Comparison of ENCODE assay signal across 21 cellular contexts in the genomic region with DNA sequence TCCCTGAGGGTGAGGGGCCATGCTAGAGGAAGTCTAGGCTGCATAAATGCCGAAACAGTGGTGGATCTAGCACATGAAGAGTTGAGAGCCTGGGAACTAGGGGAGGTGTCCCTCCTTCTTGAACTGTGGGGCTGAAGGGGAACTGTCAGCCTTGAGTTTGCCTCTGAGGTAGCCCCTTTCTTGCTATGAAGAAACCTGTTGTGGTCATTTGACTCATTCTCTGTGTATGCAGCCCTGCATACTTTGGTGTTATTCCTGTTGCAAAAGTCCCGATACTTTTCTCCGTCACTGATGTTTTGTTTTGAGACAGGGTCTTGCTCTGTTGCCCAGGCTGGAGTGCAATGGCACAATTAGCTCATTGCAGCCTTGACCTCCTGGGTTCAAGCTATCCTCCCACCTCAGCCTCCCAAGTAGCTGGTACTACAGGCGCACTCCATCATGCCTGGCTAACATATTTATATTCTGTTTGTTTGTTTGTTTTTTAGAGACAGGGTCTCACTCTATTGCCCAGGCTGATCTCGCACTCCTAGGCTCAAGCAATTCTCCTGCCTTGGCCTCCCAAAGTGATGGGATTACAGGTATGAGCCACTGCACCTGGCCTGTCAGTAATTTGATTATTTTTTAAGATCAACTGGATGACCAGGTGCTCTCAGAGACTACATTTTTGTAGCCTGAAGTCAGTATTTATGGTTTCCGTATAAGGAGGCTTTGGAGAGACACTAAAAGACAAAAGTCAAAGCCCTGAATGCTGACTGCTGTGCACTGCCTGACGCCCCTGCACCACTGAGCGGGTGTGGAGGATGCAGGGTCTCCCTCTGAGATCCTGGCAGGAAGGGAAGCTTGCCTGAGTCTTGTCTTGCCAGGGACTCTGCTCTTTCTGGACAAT.
DNase-seq lines count a peak whose midpoint lies in the region; ATAC-seq, FAIRE-seq and TF ChIP-seq lines count a peak whose summit lies in the region.
"Had no signal": no experiment of that assay in that cellular context is flagged by ENCODE, and none has a peak within 500 bp of the region (broad histone marks: within the 10 kb centered on the region; RNA-seq: fewer than 3 reads in every experiment).

No MANE protein-coding gene starts in this region.

- H3K9ac ChIP-seq in Karpas-422 (ENCODE audit: low read length), result peak overlapping the region; percentile 87
- H3K9ac ChIP-seq in mammary epithelial cell (ENCODE audit: insufficient read depth, low read length), result no peak overlapping the region

- dilution Hi-C loops in mammary epithelial cell (cut with HindIII; ENCODE audit: low sequenced_read_pairs), result no loop called here

- H3K9me3 ChIP-seq in Karpas-422 (ENCODE audit: low read length) (no peaks in the 10 kb centered on the region), mammary epithelial cell (replicated peaks; ENCODE audit: insufficient read depth, low read length) (no peaks in the 10 kb centered on the region), hepatocyte (ENCODE audit: low read depth) (no peaks in the 10 kb centered on the region)
- H3K9me3 ChIP-seq: thyroid gland had no signal

- peak overlapping the region; percentile 65 for H3K4me3 ChIP-seq in Karpas-422 (ENCODE audit: low read length)
- no peak overlapping the region for H3K4me3 ChIP-seq in mammary epithelial cell (replicated peaks in 1 of 3; ENCODE audit: insufficient read depth in 1 of 3, low read depth in 2 of 3, low read length in 3 of 3)
- no peak overlapping the region for H3K4me3 ChIP-seq in hepatocyte
- H3K4me3 ChIP-seq: SK-N-MC, thyroid gland had no signal

- H3K4me1 ChIP-seq in Karpas-422 (ENCODE audit: low read length), result peaks cover 96% of the 10 kb centered on the region
- H3K4me1 ChIP-seq in mammary epithelial cell (ENCODE audit: insufficient read depth, low read length), result peaks cover 17% of the 10 kb centered on the region
- no peaks in the 10 kb centered on the region for H3K4me1 ChIP-seq in hepatocyte (ENCODE audit: insufficient read depth)

- H3K4me2 ChIP-seq in Karpas-422 (ENCODE audit: low read depth, low read length, poor library complexity, severe bottlenecking) (peak overlapping the region; percentile 92), mammary epithelial cell (ENCODE audit: insufficient read depth, low read depth, low read length) (no peak overlapping the region), hepatocyte (no peak overlapping the region)

- H3K27me3 ChIP-seq in Karpas-422 (ENCODE audit: low read length), result no peaks in the 10 kb centered on the region
- H3K27me3 ChIP-seq in mammary epithelial cell (ENCODE audit: insufficient read depth, low read length), result no peaks in the 10 kb centered on the region
- H3K27me3 ChIP-seq in hepatocyte, result no peaks in the 10 kb centered on the region
- H3K27me3 ChIP-seq: thyroid gland had no signal

- intact Hi-C loops in mammary epithelial cell (cut with micrococcal nuclease), result no loop called here

- no TSS peak for BruUV-seq in mammary epithelial cell (replicated peaks; lab: Mats Ljungman, UMichigan)

- FAIRE-seq in GM12891 (lab: Jason Lieb, UNC), result peak; percentile 35
- FAIRE-seq: endothelial cell of umbilical vein, islet of Langerhans had no signal

- no peaks in the 10 kb centered on the region for H3K9me3 Mint-ChIP-seq in activated CD4-positive, alpha-beta T cell treated with anti-CD3 and anti-CD28 coated beads, Interleukin-2, amount 10 ng/mL, durations not matched to agents 7 days and 5 days
- H3K9me3 Mint-ChIP-seq: activated CD4-positive, alpha-beta memory T cell treated with anti-CD3 and anti-CD28 coated beads, Interleukin-2, amount 10 ng/mL, durations not matched to agents 7 days and 5 days; activated T-cell treated with anti-CD3 and anti-CD28 coated beads, Interleukin-2, amount 50 U/mL, for 72 hours; mesothelial cell of epicardium had no signal

- no peaks in the 10 kb centered on the region for H4K20me1 ChIP-seq in Karpas-422 (ENCODE audit: insufficient read depth, low read depth, low read length)
- H4K20me1 ChIP-seq in mammary epithelial cell (ENCODE audit: insufficient read depth, low read length), result no peaks in the 10 kb centered on the region
- H4K20me1 ChIP-seq in hepatocyte (ENCODE audit: insufficient read depth, poor library complexity, severe bottlenecking), result no peaks in the 10 kb centered on the region

- 71% methylated on average over 7 of the region's 8 CpGs for WGBS in mammary epithelial cell (ENCODE audit: low coverage, missing lambda C conversion rate)
- 84% methylated on average over 8 of the region's 8 CpGs for WGBS in hepatocyte (ENCODE audit: low lambda C conversion rate, missing lambda C conversion rate)

- TF ChIP-seq CTCF in mammary epithelial cell (conservative IDR thresholded peaks at IDR 0.05 in 1 of 2, IDR thresholded peaks at IDR 0.05 in 1 of 2; ENCODE audit: extremely low read depth in 1 of 2, insufficient read depth in 1 of 2, low read depth in 1 of 2, low read length in 2 of 2) (no peak), hepatocyte (IDR thresholded peaks at IDR 0.05; ENCODE audit: poor library complexity) (no peak)

- H3K9me2 ChIP-seq in Karpas-422 (replicated peaks; ENCODE audit: insufficient read depth, low read length) (no peaks in the 10 kb centered on the region), hepatocyte (replicated peaks; ENCODE audit: insufficient read depth) (no peaks in the 10 kb centered on the region)

- in situ Hi-C loops in mammary epithelial cell (cut with MboI; ENCODE audit: low sequenced_read_pairs in 2 of 2), result no loop called here

- no peaks in the 10 kb centered on the region for H3K4me1 Mint-ChIP-seq in activated CD4-positive, alpha-beta T cell treated with anti-CD3 and anti-CD28 coated beads, Interleukin-2, amount 10 ng/mL, durations not matched to agents 7 days and 5 days
- H3K4me1 Mint-ChIP-seq: activated CD4-positive, alpha-beta memory T cell treated with anti-CD3 and anti-CD28 coated beads, Interleukin-2, amount 10 ng/mL, durations not matched to agents 7 days and 5 days; CD14-positive monocyte had no signal

- H3K36me3 ChIP-seq in Karpas-422 (ENCODE audit: insufficient read depth, low read length) (no peaks in the 10 kb centered on the region), mammary epithelial cell (ENCODE audit: insufficient read depth, low read length) (no peaks in the 10 kb centered on the region), hepatocyte (replicated peaks; ENCODE audit: insufficient read depth, low read depth) (no peaks in the 10 kb centered on the region)
- H3K36me3 ChIP-seq: thyroid gland had no signal

- peak overlapping the region; percentile 99 for H3K27ac ChIP-seq in Karpas-422 (ENCODE audit: low read length)
- H3K27ac ChIP-seq in mammary epithelial cell (ENCODE audit: insufficient read depth, low read depth, low read length), result no peak overlapping the region
- no peak overlapping the region for H3K27ac ChIP-seq in hepatocyte
- H3K27ac ChIP-seq: SK-N-MC, thyroid gland had no signal

- H2AFZ ChIP-seq in Karpas-422 (ENCODE audit: low read length), result no peak overlapping the region
- no peak overlapping the region for H2AFZ ChIP-seq in mammary epithelial cell (ENCODE audit: low read depth, low read length)
- no peak overlapping the region for H2AFZ ChIP-seq in hepatocyte

- POLR2A ChIA-PET in activated CD4-positive, alpha-beta T cell treated with anti-CD3 and anti-CD28 coated beads, Interleukin-2, amount 10 ng/mL, durations not matched to agents 7 days and 5 days (lab: Charles Lee), result no interaction called here

- H3K27ac Mint-ChIP-seq in activated CD4-positive, alpha-beta T cell treated with anti-CD3 and anti-CD28 coated beads, Interleukin-2, amount 10 ng/mL, durations not matched to agents 7 days and 5 days, result no peak overlapping the region
- H3K27ac Mint-ChIP-seq: activated CD4-positive, alpha-beta memory T cell treated with anti-CD3 and anti-CD28 coated beads, Interleukin-2, amount 10 ng/mL, durations not matched to agents 7 days and 5 days; activated T-cell treated with anti-CD3 and anti-CD28 coated beads, Interleukin-2, amount 50 U/mL, for 72 hours; CD14-positive monocyte; mesothelial cell of epicardium had no signal

- H3K27me3 Mint-ChIP-seq in activated CD4-positive, alpha-beta T cell treated with anti-CD3 and anti-CD28 coated beads, Interleukin-2, amount 10 ng/mL, durations not matched to agents 7 days and 5 days, result no peaks in the 10 kb centered on the region

- no peaks in the 10 kb centered on the region for H3K36me3 Mint-ChIP-seq in activated CD4-positive, alpha-beta T cell treated with anti-CD3 and anti-CD28 coated beads, Interleukin-2, amount 10 ng/mL, durations not matched to agents 7 days and 5 days (ENCODE audit: low read depth)
- H3K36me3 Mint-ChIP-seq: CD14-positive monocyte, mesothelial cell of epicardium had no signal

- CTCF ChIA-PET in mammary epithelial cell (lab: Charles Lee; ENCODE audit: low non-redundant PET), result no interaction called here
- CTCF ChIA-PET in activated CD4-positive, alpha-beta T cell treated with anti-CD3 and anti-CD28 coated beads, Interleukin-2, amount 10 ng/mL, durations not matched to agents 7 days and 5 days (lab: Charles Lee), result interaction anchor here (1.0 kb wide), 1 partner anchor 36 kb away, joined by 3 read pairs; no protein-coding TSS in a partner anchor

- ATAC-seq in GM21447 (IDR thresholded peaks at IDR 0.05; ENCODE audit: unreplicated experiment), result no peak
- ATAC-seq: activated T-cell treated with anti-CD3 and anti-CD28 coated beads, Interleukin-2, amount 50 U/mL, for 72 hours had no signal

- no peak for TF ChIP-seq POLR2A in GM12891 (IDR thresholded peaks at IDR 0.05; ENCODE audit: low read depth, low read length)

- DNase-seq in GM12891 (ENCODE audit: insufficient read length, low spot score) (no peak), Karpas-422 (peak; percentile 71), mammary epithelial cell (peak; percentile 55), non-pigmented ciliary epithelial cell (ENCODE audit: low read depth) (peak; percentile 13), hepatocyte (ENCODE audit: low spot score) (no peak), SK-N-DZ (ENCODE audit: low spot score) (no peak)
- DNase-seq in activated CD4-positive, alpha-beta T cell treated with anti-CD3 and anti-CD28 coated beads, Interleukin-2, amount 10 ng/mL, durations not matched to agents 7 days and 5 days, result no peak
- DNase-seq: activated CD4-positive, alpha-beta memory T cell treated with anti-CD3 and anti-CD28 coated beads, Interleukin-2, amount 10 ng/mL, durations not matched to agents 7 days and 5 days; activated T-cell treated with anti-CD3 and anti-CD28 coated beads, Interleukin-2, amount 50 U/mL, for 72 hours; DND-41; KG1; occipital lobe; stimulated activated CD4-positive, alpha-beta T cell treated with anti-CD3 and anti-CD28 coated beads, Interleukin-4, amount 100 ng/mL, for 1 hour; stimulated activated CD8-positive, alpha-beta memory T cell treated with anti-CD3 and anti-CD28 coated beads, Interleukin-4, amount 100 ng/mL, for 48 hours; thyroid gland had no signal

- H3K79me2 ChIP-seq in Karpas-422 (ENCODE audit: low read length) (0 out of 2 replicates have a peak, but pooled peaks cover 6% of the 10 kb centered on the region), mammary epithelial cell (ENCODE audit: insufficient read depth, low read length) (no peaks in the 10 kb centered on the region), hepatocyte (no peaks in the 10 kb centered on the region)

- no peak overlapping the region for H3K4me3 Mint-ChIP-seq in activated CD4-positive, alpha-beta T cell treated with anti-CD3 and anti-CD28 coated beads, Interleukin-2, amount 10 ng/mL, durations not matched to agents 7 days and 5 days
- H3K4me3 Mint-ChIP-seq: activated CD4-positive, alpha-beta memory T cell treated with anti-CD3 and anti-CD28 coated beads, Interleukin-2, amount 10 ng/mL, durations not matched to agents 7 days and 5 days; activated T-cell treated with anti-CD3 and anti-CD28 coated beads, Interleukin-2, amount 50 U/mL, for 72 hours; CD14-positive monocyte; mesothelial cell of epicardium had no signal

Comparison
In these comparisons a context has a peak if more than half of its experiments do, and no peak if none do; other contexts are left out.
1. DNase-seq: peak in Karpas-422 (single experiment), mammary epithelial cell (single experiment) and non-pigmented ciliary epithelial cell (single experiment); none in GM12891 (single experiment), hepatocyte (single experiment), activated CD4-positive, alpha-beta T cell treated with anti-CD3 and anti-CD28 coated beads, Interleukin-2, amount 10 ng/mL, durations not matched to agents 7 days and 5 days (single experiment) and SK-N-DZ (single experiment).